Comparison of ENCODE assay signal across 8 cellular contexts in genomic region chr2:156399950-156400703, GRCh38. TPM values are rescaled to one million over a fixed set of nuclear protein-coding genes. Genes with fewer than 3 reads are reported as not detected.
DNase-seq lines count a peak whose midpoint lies in the region; ATAC-seq, FAIRE-seq and TF ChIP-seq lines count a peak whose summit lies in the region.

No MANE protein-coding gene starts in this region.

- ATAC-seq in GM21723 (IDR thresholded peaks at IDR 0.05; ENCODE audit: unreplicated experiment) (peak; percentile 51), gastrocnemius medialis (peak; percentile 85)

- H3K4me1 ChIP-seq in iPS-20b (ENCODE audit: insufficient read depth, low read length), result no peaks in the 10 kb centered on the region
- peaks cover 6 to 7% of the 10 kb centered on the region in 2 donors for H3K4me1 ChIP-seq in gastrocnemius medialis

- H3K27me3 ChIP-seq in bronchial epithelial cell (ENCODE audit: control insufficient read depth, insufficient read depth, low read length), result no peaks in the 10 kb centered on the region
- peaks cover 20% of the 10 kb centered on the region for H3K27me3 ChIP-seq in iPS-20b (ENCODE audit: insufficient read depth, low read length)
- no peaks in the 10 kb centered on the region for H3K27me3 ChIP-seq in gastrocnemius medialis

- H3K4me3 ChIP-seq in bronchial epithelial cell (ENCODE audit: low read depth, low read length), result peak overlapping the region; percentile 53
- peak overlapping the region; percentile 96 for H3K4me3 ChIP-seq in iPS-20b (ENCODE audit: low read length)
- peak overlapping the region; percentile 60 to 73 (median 69) for H3K4me3 ChIP-seq in gastrocnemius medialis

- peak; percentile 5 to 15 for DNase-seq in activated CD4-positive, alpha-beta T cell treated with anti-CD3 and anti-CD28 coated beads for 24 hours (ENCODE audit: low read depth in 2 of 2)
- DNase-seq in activated CD4-positive, alpha-beta T cell treated with anti-CD3 and anti-CD28 coated beads for 1 hour, result no peak
- DNase-seq in HuH-7 (ENCODE audit: low spot score) (peak; percentile 75), SHP77 (lab: John Stamatoyannopoulos, UW) (peak; percentile 40 to 49), bronchial epithelial cell (ENCODE audit: low read depth) (peak; percentile 72), gastrocnemius medialis (peak; percentile 74 to 87)

- H3K27ac ChIP-seq in iPS-20b (ENCODE audit: low read length) (no peak overlapping the region), gastrocnemius medialis (peak overlapping the region; percentile 88 to 98 (median 92))

- H3K9ac ChIP-seq in iPS-20b (ENCODE audit: low read depth, low read length), result peak overlapping the region; percentile 66

- intact Hi-C loops in gastrocnemius medialis (cut with DNase I; ENCODE audit: low total_unique reads), result loop anchor here (1.0 kb wide), 3 partner anchors 36 to 66 kb away; partner anchors contain the start of gene GPD2

- no peaks in the 10 kb centered on the region for H3K36me3 ChIP-seq in bronchial epithelial cell (ENCODE audit: control insufficient read depth, insufficient read depth, low read length)
- no peaks in the 10 kb centered on the region for H3K36me3 ChIP-seq in iPS-20b (ENCODE audit: insufficient read depth, low read depth, low read length)
- no peaks in the 10 kb centered on the region for H3K36me3 ChIP-seq in gastrocnemius medialis

- TF ChIP-seq CTCF in bronchial epithelial cell (IDR thresholded peaks at IDR 0.05; ENCODE audit: insufficient read depth, low read length, severe bottlenecking) (no peak), gastrocnemius medialis (IDR thresholded peaks at IDR 0.05 in 4 of 5, conservative IDR thresholded peaks at IDR 0.05 in 1 of 5) (no peak)

- FAIRE-seq in bronchial epithelial cell (lab: Jason Lieb, UNC), result no peak

- no peak for TF ChIP-seq POLR2A in gastrocnemius medialis (IDR thresholded peaks at IDR 0.05)

- H3K9me3 ChIP-seq in iPS-20b (ENCODE audit: insufficient read depth, low read depth, low read length), result no peaks in the 10 kb centered on the region
- no peaks in the 10 kb centered on the region for H3K9me3 ChIP-seq in gastrocnemius medialis

- in situ Hi-C loops in gastrocnemius medialis (cut with MboI; ENCODE audit: low sequenced_read_pairs in 4 of 4), result loop anchor here in 3 of 4 donors (10.0 kb wide), 2 partner anchors 55 to 65 kb away; partner anchors contain the start of gene NR4A2 (in 1 of the 3)

RNA-seq across cellular contexts. Expression of gene GPD2, which starts 36.1 kb away (rescaled TPM):
- 52.1 and 76.9 TPM in 2 replicates for total RNA-seq in bronchial epithelial cell
- 10 to 100 TPM; 39.2 to 69.7 (median 64.1) TPM for total RNA-seq in gastrocnemius medialis
